In the genomic region with DNA sequence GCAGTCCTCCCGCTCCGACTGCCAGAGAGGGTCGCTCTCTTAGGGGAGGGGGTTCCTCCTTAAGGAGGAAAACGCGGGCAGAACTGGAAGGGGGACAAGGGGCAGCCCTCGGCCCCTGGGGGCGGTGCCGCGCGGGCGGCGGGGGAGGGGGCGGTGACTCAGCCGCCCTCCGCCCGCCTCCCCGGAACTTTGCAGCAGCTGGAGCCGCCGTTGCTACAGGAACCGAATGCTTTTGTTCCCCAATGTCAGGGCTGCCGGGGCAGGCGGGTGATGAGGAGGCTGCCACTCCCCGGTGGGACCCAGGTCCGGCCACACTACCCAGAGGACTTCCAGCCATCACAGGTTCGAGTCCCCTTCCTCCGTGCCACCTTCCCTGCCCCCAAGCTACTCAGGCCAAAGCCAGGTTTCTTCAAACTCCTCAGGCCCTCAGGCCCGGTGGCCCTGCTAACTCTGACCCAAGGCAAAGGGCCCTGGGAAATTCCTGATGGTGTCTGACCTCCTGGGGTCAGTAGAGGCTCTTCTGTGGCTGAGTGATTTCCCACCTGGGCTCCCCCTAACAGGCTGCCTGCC, we compare ENCODE assay signal across 8 cellular contexts. TPM values are rescaled to one million over a fixed set of nuclear protein-coding genes. Genes with fewer than 3 reads are reported as not detected.
A peak's percentile ranks its signal among the peaks of the same experiment; 100 is the strongest.
DNase-seq lines count a peak whose midpoint lies in the region; ATAC-seq and TF ChIP-seq lines count a peak whose summit lies in the region.

No MANE protein-coding gene starts in this region.

- H3K4me3 ChIP-seq in CD4-positive, CD25-positive, alpha-beta regulatory T cell (ENCODE audit: low read depth, low read length), result no peak overlapping the region
- peak overlapping the region; percentile 69 for H3K4me3 ChIP-seq in retinal pigment epithelial cell (ENCODE audit: low read length)

- peak overlapping the region; percentile 63 to 76 (median 71) for H3K4me3 Mint-ChIP-seq in CD4-positive, CD25-positive, alpha-beta regulatory T cell

- DNase-seq in CD4-positive, CD25-positive, alpha-beta regulatory T cell, result peak; percentile 47 to 57 (median 52)
- DNase-seq in KBM-7, result peak; percentile 34
- peak; percentile 38 to 65 (median 47) for DNase-seq in T-helper 1 cell
- peak; percentile 96 for DNase-seq in hepatic stellate cell (ENCODE audit: low spot score)
- DNase-seq in retinal pigment epithelial cell (ENCODE audit: low read depth), result no peak

- TF ChIP-seq CTCF in retinal pigment epithelial cell (conservative IDR thresholded peaks at IDR 0.05; ENCODE audit: low read depth, low read length), result no peak

- peaks cover 33% of the 10 kb centered on the region for H3K4me1 ChIP-seq in CD4-positive, CD25-positive, alpha-beta regulatory T cell (ENCODE audit: control insufficient read depth, insufficient read depth, low read length, poor library complexity, severe bottlenecking)

- peak; percentile 56 to 70 for ATAC-seq in CD4-positive, CD25-positive, alpha-beta regulatory T cell (ENCODE audit: low read depth in 2 of 2)
- ATAC-seq in HG03521 (IDR thresholded peaks at IDR 0.05; ENCODE audit: unreplicated experiment) (no peak), HG03342 (IDR thresholded peaks at IDR 0.05; ENCODE audit: unreplicated experiment) (no peak)

- peak overlapping the region in 2 of 3 donors; percentile 36 to 52 for H3K27ac Mint-ChIP-seq in CD4-positive, CD25-positive, alpha-beta regulatory T cell

- H3K27me3 ChIP-seq in CD4-positive, CD25-positive, alpha-beta regulatory T cell (ENCODE audit: control insufficient read depth, insufficient read depth, low read length), result peaks cover 15% of the 10 kb centered on the region

- H3K27me3 Mint-ChIP-seq in CD4-positive, CD25-positive, alpha-beta regulatory T cell, result peaks cover 42% of the 10 kb centered on the region

- H3K9me3 Mint-ChIP-seq in CD4-positive, CD25-positive, alpha-beta regulatory T cell, result peaks cover 0 to 2% (median 0%) of the 10 kb centered on the region in 7 donors

- H3K4me1 Mint-ChIP-seq in CD4-positive, CD25-positive, alpha-beta regulatory T cell, result peaks cover 0 to 32% (median 3%) of the 10 kb centered on the region in 4 donors

- in situ Hi-C loops in KBM-7 (cut with MboI; ENCODE audit: low pct_unique_long_range_greater_than_20kb, low sequenced_read_pairs), result no loop called here

- H3K9me3 ChIP-seq in CD4-positive, CD25-positive, alpha-beta regulatory T cell (ENCODE audit: control insufficient read depth in 2 of 2, low read length in 2 of 2), result no peaks in the 10 kb centered on the region

- no peaks in the 10 kb centered on the region for H3K36me3 Mint-ChIP-seq in CD4-positive, CD25-positive, alpha-beta regulatory T cell

- no peak overlapping the region for H3K27ac ChIP-seq in CD4-positive, CD25-positive, alpha-beta regulatory T cell (ENCODE audit: insufficient read depth, low read length, poor library complexity, severe bottlenecking)
- H3K27ac ChIP-seq in angular gyrus (ENCODE audit: low read depth, low read length), result peak overlapping the region; percentile 84

- no peaks in the 10 kb centered on the region for H3K36me3 ChIP-seq in CD4-positive, CD25-positive, alpha-beta regulatory T cell (ENCODE audit: control insufficient read depth, insufficient read depth, low read length)

RNA-seq across cellular contexts. Expression of a gene that starts 3.2 kb away (rescaled TPM):
- total RNA-seq in CD4-positive, CD25-positive, alpha-beta regulatory T cell, result 1.9 TPM
- polyA plus RNA-seq in CD4-positive, CD25-positive, alpha-beta regulatory T cell, result under 1 TPM; 0.19 to 0.49 (median 0.31) TPM

RNA-seq across cellular contexts. Expression of a gene that starts 54.8 kb away (rescaled TPM):
- total RNA-seq in CD4-positive, CD25-positive, alpha-beta regulatory T cell, result 1.1 TPM
- not detected for polyA plus RNA-seq in CD4-positive, CD25-positive, alpha-beta regulatory T cell

RNA-seq across cellular contexts. Expression of a gene that starts 57.2 kb away (rescaled TPM):
- not detected for total RNA-seq in CD4-positive, CD25-positive, alpha-beta regulatory T cell
- polyA plus RNA-seq in CD4-positive, CD25-positive, alpha-beta regulatory T cell, result not detected

Comparison
In these comparisons a context has a peak if more than half of its experiments do, and no peak if none do; other contexts are left out.
1. ATAC-seq: peak in CD4-positive, CD25-positive, alpha-beta regulatory T cell (2 of 2); none in HG03521 (single experiment) and HG03342 (single experiment).